ENCODE assay signal across 13 cellular contexts in the genomic region with DNA sequence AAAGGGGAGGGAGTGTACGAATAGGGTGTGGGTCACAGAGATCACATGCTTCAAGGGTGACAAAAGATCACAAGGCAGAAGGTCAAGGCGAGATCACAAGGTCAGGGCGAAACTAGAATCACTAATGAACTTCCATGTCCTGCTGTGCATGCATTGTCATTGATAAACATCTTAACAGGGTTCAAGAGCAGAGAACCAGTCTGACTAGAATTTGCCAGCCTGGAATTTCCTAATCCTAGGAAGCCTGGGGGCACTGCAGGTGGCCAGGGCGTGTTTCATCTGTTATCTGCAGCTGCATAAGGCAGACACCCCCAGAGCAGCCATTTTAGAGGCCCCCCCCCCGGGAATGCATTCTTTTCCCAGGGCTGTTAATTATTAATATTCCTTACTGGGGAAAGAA. TPM values are rescaled to one million over a fixed set of nuclear protein-coding genes. Genes with fewer than 3 reads are reported as not detected.
DNase-seq lines count a peak whose midpoint lies in the region; ATAC-seq, FAIRE-seq and TF ChIP-seq lines count a peak whose summit lies in the region.
"Not testable (repeated sequence)": the region's sequence is repeated elsewhere in the genome, so short reads cannot be mapped to it uniquely, and the experiment has no call there.
"Had no signal": no experiment of that assay in that cellular context is flagged by ENCODE, and none has a peak within 500 bp of the region (broad histone marks: within the 10 kb centered on the region; RNA-seq: fewer than 3 reads in every experiment).

No MANE protein-coding gene starts in this region.

- 4% methylated on average over 5 of the region's 5 CpGs for WGBS in HepG2 (ENCODE audit: low lambda C conversion rate)

- FAIRE-seq in HepG2 (lab: Jason Lieb, UNC) = not testable (repeated sequence)

- TF ChIP-seq RAD21 in HepG2 (CRISPR knock-in tag; IDR thresholded peaks at IDR 0.05) = not testable (repeated sequence)

- H3K27me3 Mint-ChIP-seq in progenitor cell of endocrine pancreas = peaks cover 25% of the 10 kb centered on the region

- not testable (repeated sequence) for H3K36me3 Mint-ChIP-seq in progenitor cell of endocrine pancreas (ENCODE audit: insufficient read depth)

- not testable (repeated sequence) for H2AFZ ChIP-seq in HepG2 (ENCODE audit: low read length)

- not testable (repeated sequence) for H3K4me3 Mint-ChIP-seq in progenitor cell of endocrine pancreas (ENCODE audit: low read depth)

- H3K27ac ChIP-seq in HUES48 (ENCODE audit: low read depth, low read length) = peak overlapping the region; percentile 54
- H3K27ac ChIP-seq in HepG2 (ENCODE audit: extremely low read length, insufficient read depth, low read length) = not testable (repeated sequence)

- not testable (repeated sequence) for H3K9me3 ChIP-seq in HUES48 (ENCODE audit: control insufficient read depth, insufficient read depth, low read length); HepG2 (ENCODE audit: low read length)

- H3K36me3 ChIP-seq in HUES48 (ENCODE audit: control insufficient read depth, insufficient read depth, low read length); HepG2 (replicated peaks in 1 of 2; ENCODE audit: control insufficient read depth in 1 of 2, insufficient read depth in 2 of 2, low read length in 2 of 2): not testable (repeated sequence)

- H4K20me1 ChIP-seq in HepG2 (ENCODE audit: insufficient read depth, low read length) = not testable (repeated sequence)

- not testable (repeated sequence) for H3K79me2 ChIP-seq in HepG2 (ENCODE audit: insufficient read depth, low read length)

- H3K27ac Mint-ChIP-seq in progenitor cell of endocrine pancreas = peak overlapping the region; percentile 86

- DNase-seq in DMS53 treated with DMSO at 0.1 percent for 48 hours (lab: John Stamatoyannopoulos, UW; ENCODE audit: unreplicated experiment) = peak; percentile 6
- peak in 2 of 3 experiments; percentile 2 to 33 for DNase-seq in NCI-H1417 (lab: John Stamatoyannopoulos, UW)
- DNase-seq in NCI-H748 (lab: John Stamatoyannopoulos, UW; ENCODE audit: unreplicated experiment) = peak; percentile 29
- DNase-seq in epithelial cell of esophagus (ENCODE audit: low read depth) = peak; percentile 36
- peak; percentile 34 for DNase-seq in HepG2 (ENCODE audit: low spot score)
- not testable (repeated sequence) for DNase-seq in progenitor cell of endocrine pancreas (ENCODE audit: low spot score, unreplicated experiment)

- not testable (repeated sequence) for TF ChIP-seq CTCF in epithelial cell of esophagus (IDR thresholded peaks at IDR 0.05; ENCODE audit: insufficient read depth, low read depth, low read length, missing control alignments); HepG2 (CRISPR knock-in tag; IDR thresholded peaks at IDR 0.05); progenitor cell of endocrine pancreas (IDR thresholded peaks at IDR 0.05; ENCODE audit: unreplicated experiment)

- not testable (repeated sequence) for TF ChIP-seq POLR2A in HepG2 (IDR thresholded peaks at IDR 0.05; ENCODE audit: insufficient read depth in 1 of 2, low read depth in 2 of 2, low read length in 2 of 2)

- not testable (repeated sequence) for TF ChIP-seq EP300 in HepG2 (IDR thresholded peaks at IDR 0.05; ENCODE audit: low read depth in 2 of 2, low read length in 2 of 2); HepG2 (CRISPR knock-in tag; IDR thresholded peaks at IDR 0.05; ENCODE audit: borderline replicate concordance)

- peaks cover 20% of the 10 kb centered on the region for H3K4me1 ChIP-seq in HUES48 (ENCODE audit: control insufficient read depth, insufficient read depth, low read length)
- H3K4me1 ChIP-seq in HepG2 (ENCODE audit: insufficient read depth, low read length) = peaks cover 52% of the 10 kb centered on the region

- H3K9ac ChIP-seq in HUES48 (ENCODE audit: low read depth, low read length); HepG2 (ENCODE audit: insufficient read depth, low read depth, low read length): not testable (repeated sequence)

- H3K4me2 ChIP-seq in HepG2 (ENCODE audit: low read depth, low read length) = peak overlapping the region; percentile 38; the same call in 1 of the 2 replicates

- ATAC-seq in HepG2 = not testable (repeated sequence)

- H3K4me1 Mint-ChIP-seq in progenitor cell of endocrine pancreas (ENCODE audit: low read depth) = not testable (repeated sequence)

- not testable (repeated sequence) for H3K9me3 Mint-ChIP-seq in progenitor cell of endocrine pancreas (ENCODE audit: low read depth)

- H3K27me3 ChIP-seq in HUES48 (ENCODE audit: control insufficient read depth, insufficient read depth, low read length); HepG2 (ENCODE audit: control insufficient read depth in 1 of 2, insufficient read depth in 2 of 2, low read length in 2 of 2): not testable (repeated sequence)

- in situ Hi-C loops in HepG2 (cut with HindIII; ENCODE audit: extremely low pct_ligation_motif_present, low pct_unique_long_range_greater_than_20kb) = not testable (repeated sequence)

- not testable (repeated sequence) for H3K4me3 ChIP-seq in HUES48 (ENCODE audit: low read depth, low read length); epithelial cell of esophagus (ENCODE audit: low read length); HepG2 (replicated peaks in 1 of 3; ENCODE audit: insufficient read depth in 1 of 3, low read depth in 2 of 3, low read length in 3 of 3)

- POLR2A ChIA-PET in HepG2 (lab: Yijun Ruan, JAX) = not testable (repeated sequence)

- intact Hi-C loops in HepG2 (cut with micrococcal nuclease; ENCODE audit: unreplicated experiment) = not testable (repeated sequence)

- CTCF ChIA-PET in HepG2 (lab: Yijun Ruan, JAX; ENCODE audit: low intra/inter-chr PET ratio, low total read pairs) = not testable (repeated sequence)

- BruUV-seq in HepG2 (replicated peaks; lab: Mats Ljungman, UMichigan) = not testable (repeated sequence)

RNA-seq across cellular contexts. Expression of gene BLOC1S2, which starts 14.6 kb away (rescaled TPM):
- total RNA-seq in HepG2 (2016; rRNA removed; fragmentation: Illumina TruSeq; extraction: Trizol) (64.4 and 81.4 TPM in 2 replicates), progenitor cell of endocrine pancreas (28.7 and 31.6 TPM in 2 replicates)
- 54.2 and 57.3 TPM in 2 replicates for total RNA-seq in HepG2 (2016; cell fraction: cytosol; rRNA removed; fragmentation: Illumina TruSeq; extraction: Trizol; ENCODE audit: low read depth)
- total RNA-seq in HepG2 (2016; cell fraction: insoluble cytoplasmic fraction; rRNA removed; fragmentation: Illumina TruSeq; extraction: Trizol) = 65.7 and 82.6 TPM in 2 replicates
- total RNA-seq in HepG2 (2016; cell fraction: membrane; rRNA removed; fragmentation: Illumina TruSeq; extraction: Trizol) = 115 and 124 TPM in 2 replicates
- 25.7 and 27.8 TPM in 2 replicates for total RNA-seq in HepG2 (2016; cell fraction: nucleus; rRNA removed; fragmentation: Illumina TruSeq; extraction: Trizol)
- 19.2 and 22.3 TPM in 2 replicates for polyA plus RNA-seq in HepG2 (2011; rRNA removed)
- polyA plus RNA-seq in HepG2 (2011; cell fraction: cytosol; rRNA removed) = 9.3 and 14.2 TPM in 2 replicates
- polyA plus RNA-seq in HepG2 (2011; cell fraction: nucleus; rRNA removed) = 4.7 and 6.6 TPM in 2 replicates
- polyA plus RNA-seq in HepG2 (2012) = 26.2 and 27.5 TPM in 2 replicates
- 73.0 and 81.9 TPM in 2 replicates for polyA plus RNA-seq in HepG2 (2016; cell fraction: cytosol; fragmentation: Illumina TruSeq; extraction: Trizol; ENCODE audit: low read depth)
- 89.8 and 90.3 TPM in 2 replicates for polyA plus RNA-seq in HepG2 (2016; cell fraction: insoluble cytoplasmic fraction; fragmentation: Illumina TruSeq; extraction: Trizol; ENCODE audit: low read depth)
- 108 and 116 TPM in 2 replicates for polyA plus RNA-seq in HepG2 (2016; cell fraction: membrane; fragmentation: Illumina TruSeq; extraction: Trizol; ENCODE audit: low read depth)
- polyA plus RNA-seq in HepG2 (2016; cell fraction: nucleus; fragmentation: Illumina TruSeq; extraction: Trizol; ENCODE audit: insufficient read depth, low read depth) = 48.0 and 53.7 TPM in 2 replicates
- polyA minus RNA-seq in HepG2 (2011; rRNA and poly(A)+ RNA removed; ENCODE audit: low replicate concordance) = 3.4 and 6.6 TPM in 2 replicates
- polyA minus RNA-seq in HepG2 (2011; cell fraction: cytosol; rRNA and poly(A)+ RNA removed) = 6.4 and 7.9 TPM in 2 replicates
- polyA minus RNA-seq in HepG2 (2011; cell fraction: nucleus; rRNA and poly(A)+ RNA removed) = 3.9 and 8.7 TPM in 2 replicates

RNA-seq across cellular contexts. Expression of gene PKD2L1, which starts 28.9 kb away (rescaled TPM):
- total RNA-seq in HepG2 (2016; rRNA removed; fragmentation: Illumina TruSeq; extraction: Trizol) (0.07 and 0.31 TPM in 2 replicates), progenitor cell of endocrine pancreas (0.38 TPM in 1 of 2 replicates, not detected in the other)
- not detected in 2 replicates for total RNA-seq in HepG2 (2016; cell fraction: cytosol; rRNA removed; fragmentation: Illumina TruSeq; extraction: Trizol; ENCODE audit: low read depth)
- total RNA-seq in HepG2 (2016; cell fraction: insoluble cytoplasmic fraction; rRNA removed; fragmentation: Illumina TruSeq; extraction: Trizol) = 0.07 and 0.30 TPM in 2 replicates
- not detected in 2 replicates for total RNA-seq in HepG2 (2016; cell fraction: membrane; rRNA removed; fragmentation: Illumina TruSeq; extraction: Trizol)
- not detected in 2 replicates for total RNA-seq in HepG2 (2016; cell fraction: nucleus; rRNA removed; fragmentation: Illumina TruSeq; extraction: Trizol)
- 0.15 and 0.27 TPM in 2 replicates for polyA plus RNA-seq in HepG2 (2011; rRNA removed)
- 0.15 and 0.21 TPM in 2 replicates for polyA plus RNA-seq in HepG2 (2011; cell fraction: cytosol; rRNA removed)
- 0.61 and 0.90 TPM in 2 replicates for polyA plus RNA-seq in HepG2 (2011; cell fraction: nucleus; rRNA removed)
- polyA plus RNA-seq in HepG2 (2012) = 0.16 and 0.55 TPM in 2 replicates
- not detected in 2 replicates for polyA plus RNA-seq in HepG2 (2016; cell fraction: cytosol; fragmentation: Illumina TruSeq; extraction: Trizol; ENCODE audit: low read depth)
- polyA plus RNA-seq in HepG2 (2016; cell fraction: insoluble cytoplasmic fraction; fragmentation: Illumina TruSeq; extraction: Trizol; ENCODE audit: low read depth) = 0.33 TPM in 1 of 2 replicates, not detected in the other
- not detected in 2 replicates for polyA plus RNA-seq in HepG2 (2016; cell fraction: membrane; fragmentation: Illumina TruSeq; extraction: Trizol; ENCODE audit: low read depth)
- 0.21 TPM in 1 of 2 replicates, not detected in the other for polyA plus RNA-seq in HepG2 (2016; cell fraction: nucleus; fragmentation: Illumina TruSeq; extraction: Trizol; ENCODE audit: insufficient read depth, low read depth)
- 0.26 and 0.72 TPM in 2 replicates for polyA minus RNA-seq in HepG2 (2011; rRNA and poly(A)+ RNA removed; ENCODE audit: low replicate concordance)
- not detected in 2 replicates for polyA minus RNA-seq in HepG2 (2011; cell fraction: cytosol; rRNA and poly(A)+ RNA removed)
- not detected in 2 replicates for polyA minus RNA-seq in HepG2 (2011; cell fraction: nucleus; rRNA and poly(A)+ RNA removed)
- total RNA-seq: A673, GM23248, HFFc6, HT1080, IMR-90 had no signal
- polyA plus RNA-seq: BJ, GM23248, IMR-90 had no signal

RNA-seq across cellular contexts. Expression of gene CWF19L1, which starts 33.7 kb away (rescaled TPM):
- total RNA-seq in HepG2 (2016; rRNA removed; fragmentation: Illumina TruSeq; extraction: Trizol) (42.1 and 60.0 TPM in 2 replicates), progenitor cell of endocrine pancreas (23.3 and 23.8 TPM in 2 replicates)
- 14.1 and 14.5 TPM in 2 replicates for total RNA-seq in HepG2 (2016; cell fraction: cytosol; rRNA removed; fragmentation: Illumina TruSeq; extraction: Trizol; ENCODE audit: low read depth)
- total RNA-seq in HepG2 (2016; cell fraction: insoluble cytoplasmic fraction; rRNA removed; fragmentation: Illumina TruSeq; extraction: Trizol) = 46.4 and 66.4 TPM in 2 replicates
- 28.1 and 29.9 TPM in 2 replicates for total RNA-seq in HepG2 (2016; cell fraction: membrane; rRNA removed; fragmentation: Illumina TruSeq; extraction: Trizol)
- 20.3 and 27.0 TPM in 2 replicates for total RNA-seq in HepG2 (2016; cell fraction: nucleus; rRNA removed; fragmentation: Illumina TruSeq; extraction: Trizol)
- polyA plus RNA-seq in HepG2 (2011; rRNA removed) = 11.8 and 13.6 TPM in 2 replicates
- 6.2 and 8.5 TPM in 2 replicates for polyA plus RNA-seq in HepG2 (2011; cell fraction: cytosol; rRNA removed)
- 9.6 and 11.5 TPM in 2 replicates for polyA plus RNA-seq in HepG2 (2011; cell fraction: nucleus; rRNA removed)
- 12.5 and 14.0 TPM in 2 replicates for polyA plus RNA-seq in HepG2 (2012)
- 6.7 and 8.0 TPM in 2 replicates for polyA plus RNA-seq in HepG2 (2016; cell fraction: cytosol; fragmentation: Illumina TruSeq; extraction: Trizol; ENCODE audit: low read depth)
- polyA plus RNA-seq in HepG2 (2016; cell fraction: insoluble cytoplasmic fraction; fragmentation: Illumina TruSeq; extraction: Trizol; ENCODE audit: low read depth) = 36.9 and 40.1 TPM in 2 replicates
- 12.9 and 14.9 TPM in 2 replicates for polyA plus RNA-seq in HepG2 (2016; cell fraction: membrane; fragmentation: Illumina TruSeq; extraction: Trizol; ENCODE audit: low read depth)
- polyA plus RNA-seq in HepG2 (2016; cell fraction: nucleus; fragmentation: Illumina TruSeq; extraction: Trizol; ENCODE audit: insufficient read depth, low read depth) = 31.2 and 33.0 TPM in 2 replicates
- polyA minus RNA-seq in HepG2 (2011; rRNA and poly(A)+ RNA removed; ENCODE audit: low replicate concordance) = 15.7 and 41.0 TPM in 2 replicates
- 7.8 and 11.3 TPM in 2 replicates for polyA minus RNA-seq in HepG2 (2011; cell fraction: cytosol; rRNA and poly(A)+ RNA removed)
- polyA minus RNA-seq in HepG2 (2011; cell fraction: nucleus; rRNA and poly(A)+ RNA removed) = 14.7 and 18.5 TPM in 2 replicates

RNA-seq across cellular contexts. Expression of gene SCD, which starts 45.9 kb away (rescaled TPM):
- 338 and 492 TPM in 2 replicates for total RNA-seq in HepG2 (2016; rRNA removed; fragmentation: Illumina TruSeq; extraction: Trizol)
- total RNA-seq in HepG2 (2016; cell fraction: cytosol; rRNA removed; fragmentation: Illumina TruSeq; extraction: Trizol; ENCODE audit: low read depth) = 31.9 and 37.2 TPM in 2 replicates
- 303 and 473 TPM in 2 replicates for total RNA-seq in HepG2 (2016; cell fraction: insoluble cytoplasmic fraction; rRNA removed; fragmentation: Illumina TruSeq; extraction: Trizol)
- 175 and 195 TPM in 2 replicates for total RNA-seq in HepG2 (2016; cell fraction: membrane; rRNA removed; fragmentation: Illumina TruSeq; extraction: Trizol)
- total RNA-seq in HepG2 (2016; cell fraction: nucleus; rRNA removed; fragmentation: Illumina TruSeq; extraction: Trizol) = 532 and 631 TPM in 2 replicates
- 512 and 596 TPM in 2 replicates for polyA plus RNA-seq in HepG2 (2011; rRNA removed)
- 368 and 565 TPM in 2 replicates for polyA plus RNA-seq in HepG2 (2011; cell fraction: cytosol; rRNA removed)
- polyA plus RNA-seq in HepG2 (2011; cell fraction: nucleus; rRNA removed) = 147 and 228 TPM in 2 replicates
- 585 and 769 TPM in 2 replicates for polyA plus RNA-seq in HepG2 (2012)
- polyA plus RNA-seq in HepG2 (2016; cell fraction: cytosol; fragmentation: Illumina TruSeq; extraction: Trizol; ENCODE audit: low read depth) = 36.1 and 38.4 TPM in 2 replicates
- 315 and 357 TPM in 2 replicates for polyA plus RNA-seq in HepG2 (2016; cell fraction: insoluble cytoplasmic fraction; fragmentation: Illumina TruSeq; extraction: Trizol; ENCODE audit: low read depth)
- 107 and 124 TPM in 2 replicates for polyA plus RNA-seq in HepG2 (2016; cell fraction: membrane; fragmentation: Illumina TruSeq; extraction: Trizol; ENCODE audit: low read depth)
- 708 and 740 TPM in 2 replicates for polyA plus RNA-seq in HepG2 (2016; cell fraction: nucleus; fragmentation: Illumina TruSeq; extraction: Trizol; ENCODE audit: insufficient read depth, low read depth)
- polyA minus RNA-seq in HepG2 (2011; rRNA and poly(A)+ RNA removed; ENCODE audit: low replicate concordance) = 748 and 1,007 TPM in 2 replicates
- 527 and 633 TPM in 2 replicates for polyA minus RNA-seq in HepG2 (2011; cell fraction: cytosol; rRNA and poly(A)+ RNA removed)
- 165 and 293 TPM in 2 replicates for polyA minus RNA-seq in HepG2 (2011; cell fraction: nucleus; rRNA and poly(A)+ RNA removed)
- 281 and 309 TPM in 2 replicates for total RNA-seq in progenitor cell of endocrine pancreas
